In genomic region chr17:38605230-38605851, GRCh38 we compare ENCODE assay signal across 8 cellular contexts. TPM values are rescaled to one million over a fixed set of nuclear protein-coding genes. Genes with fewer than 3 reads are reported as not detected.
DNase-seq lines count a peak whose midpoint lies in the region; ATAC-seq and TF ChIP-seq lines count a peak whose summit lies in the region.

No MANE protein-coding gene starts in this region.

- H3K9me3 Mint-ChIP-seq in activated CD8-positive, alpha-beta memory T cell treated with anti-CD3 and anti-CD28 coated beads, Interleukin-2, amount 10 ng/mL, durations not matched to agents 7 days and 5 days (ENCODE audit: low read depth): no peaks in the 10 kb centered on the region

- H3K27me3 ChIP-seq in WERI-Rb-1 (ENCODE audit: insufficient read depth, low read depth, severe bottlenecking) (no peaks in the 10 kb centered on the region), thoracic aorta (replicated peaks; ENCODE audit: insufficient read depth) (peaks cover 5% of the 10 kb centered on the region)

- H3K36me3 ChIP-seq in WERI-Rb-1 (no peaks in the 10 kb centered on the region), thoracic aorta (no peaks in the 10 kb centered on the region)

- H3K4me3 Mint-ChIP-seq in activated CD8-positive, alpha-beta memory T cell treated with anti-CD3 and anti-CD28 coated beads, Interleukin-2, amount 10 ng/mL, durations not matched to agents 7 days and 5 days: peak overlapping the region; percentile 22

- no peak overlapping the region for H3K27ac Mint-ChIP-seq in activated CD8-positive, alpha-beta memory T cell treated with anti-CD3 and anti-CD28 coated beads, Interleukin-2, amount 10 ng/mL, durations not matched to agents 7 days and 5 days

- TF ChIP-seq CTCF in WERI-Rb-1 (IDR thresholded peaks at IDR 0.05; ENCODE audit: low read depth, low read length): no peak
- no peak for TF ChIP-seq CTCF in thoracic aorta (IDR thresholded peaks at IDR 0.05)

- no peaks in the 10 kb centered on the region for H3K36me3 Mint-ChIP-seq in activated CD8-positive, alpha-beta memory T cell treated with anti-CD3 and anti-CD28 coated beads, Interleukin-2, amount 10 ng/mL, durations not matched to agents 7 days and 5 days

- peaks cover 6 to 9% of the 10 kb centered on the region in 2 donors for H3K4me1 ChIP-seq in thoracic aorta (ENCODE audit: control insufficient read depth in 1 of 2, low read depth in 2 of 2)

- CTCF ChIA-PET in activated CD8-positive, alpha-beta memory T cell treated with anti-CD3 and anti-CD28 coated beads, Interleukin-2, amount 10 ng/mL, durations not matched to agents 7 days and 5 days (lab: Charles Lee): interaction anchor here (0.8 to 7.2 kb wide), 8 partner anchors 8 to 62 kb away, joined by 3 to 90 read pairs (median 4); no protein-coding TSS in a partner anchor

- DNase-seq in activated CD8-positive, alpha-beta memory T cell treated with anti-CD3 and anti-CD28 coated beads, Interleukin-2, amount 10 ng/mL, durations not matched to agents 7 days and 5 days: no peak
- no peak for DNase-seq in activated CD8-positive, alpha-beta memory T cell treated with anti-CD3 and anti-CD28 coated beads, Interleukin-2, amount 50 U/mL, for 48 hours
- DNase-seq in WERI-Rb-1 (no peak), thoracic aorta (ENCODE audit: low spot score) (no peak), GDM1 (lab: John Stamatoyannopoulos, UW) (no peak), NCI-H2171 treated with DMSO at 0.1 percent for 48 hours (lab: John Stamatoyannopoulos, UW) (no peak)
- DNase-seq in stimulated activated CD4-positive, alpha-beta T cell treated with anti-CD3 and anti-CD28 coated beads, Interleukin-4, amount 100 ng/mL, for 24 hours: no peak

- no peaks in the 10 kb centered on the region for H3K9me3 ChIP-seq in WERI-Rb-1 (ENCODE audit: severe bottlenecking)
- no peaks in the 10 kb centered on the region for H3K9me3 ChIP-seq in thoracic aorta

- no peak for ATAC-seq in activated CD8-positive, alpha-beta memory T cell treated with anti-CD3 and anti-CD28 coated beads, Interleukin-2, amount 10 ng/mL, durations not matched to agents 7 days and 5 days
- no peak for ATAC-seq in thoracic aorta (ENCODE audit: insufficient number of reproducible peaks, low FRiP score, low read depth)

- H3K27ac ChIP-seq in WERI-Rb-1 (peak overlapping the region; percentile 45; the same call in 1 of the 2 replicates), thoracic aorta (no peak overlapping the region)

- H3K4me1 Mint-ChIP-seq in activated CD8-positive, alpha-beta memory T cell treated with anti-CD3 and anti-CD28 coated beads, Interleukin-2, amount 10 ng/mL, durations not matched to agents 7 days and 5 days: peaks cover 14% of the 10 kb centered on the region

- H3K27me3 Mint-ChIP-seq in activated CD8-positive, alpha-beta memory T cell treated with anti-CD3 and anti-CD28 coated beads, Interleukin-2, amount 10 ng/mL, durations not matched to agents 7 days and 5 days: peaks cover 75% of the 10 kb centered on the region

- peak overlapping the region; percentile 39 for H3K4me3 ChIP-seq in WERI-Rb-1 (ENCODE audit: low read depth, low read length)
- peak overlapping the region; percentile 27 for H3K4me3 ChIP-seq in iPS-11a (ENCODE audit: low read depth, low read length)
- H3K4me3 ChIP-seq in thoracic aorta: peak overlapping the region; percentile 58

RNA-seq across cellular contexts. Expression of gene SRCIN1, which starts 0.4 kb away (rescaled TPM):
- total RNA-seq in activated CD8-positive, alpha-beta memory T cell treated with anti-CD3 and anti-CD28 coated beads, Interleukin-2, amount 10 ng/mL, durations not matched to agents 7 days and 5 days: under 1 TPM; 0.26 to 0.30 TPM
- not detected for total RNA-seq in thoracic aorta
